ENCODE assay signal across 1 cellular context in genomic region chr4:76199664-76200211, GRCh38.
TF ChIP-seq lines count a peak whose summit lies in the region.

No MANE protein-coding gene starts in this region.

TF ChIP-seq in GM23338, 12 proteins besides CTCF, POLR2A, EP300 and RAD21 (continued from another document):
- TF ChIP-seq ZNF462 (CRISPR knock-in tag; IDR thresholded peaks at IDR 0.05) (no peak), ETS1 (IDR thresholded peaks at IDR 0.05) (no peak)
- TF ChIP-seq, protein P1, sequence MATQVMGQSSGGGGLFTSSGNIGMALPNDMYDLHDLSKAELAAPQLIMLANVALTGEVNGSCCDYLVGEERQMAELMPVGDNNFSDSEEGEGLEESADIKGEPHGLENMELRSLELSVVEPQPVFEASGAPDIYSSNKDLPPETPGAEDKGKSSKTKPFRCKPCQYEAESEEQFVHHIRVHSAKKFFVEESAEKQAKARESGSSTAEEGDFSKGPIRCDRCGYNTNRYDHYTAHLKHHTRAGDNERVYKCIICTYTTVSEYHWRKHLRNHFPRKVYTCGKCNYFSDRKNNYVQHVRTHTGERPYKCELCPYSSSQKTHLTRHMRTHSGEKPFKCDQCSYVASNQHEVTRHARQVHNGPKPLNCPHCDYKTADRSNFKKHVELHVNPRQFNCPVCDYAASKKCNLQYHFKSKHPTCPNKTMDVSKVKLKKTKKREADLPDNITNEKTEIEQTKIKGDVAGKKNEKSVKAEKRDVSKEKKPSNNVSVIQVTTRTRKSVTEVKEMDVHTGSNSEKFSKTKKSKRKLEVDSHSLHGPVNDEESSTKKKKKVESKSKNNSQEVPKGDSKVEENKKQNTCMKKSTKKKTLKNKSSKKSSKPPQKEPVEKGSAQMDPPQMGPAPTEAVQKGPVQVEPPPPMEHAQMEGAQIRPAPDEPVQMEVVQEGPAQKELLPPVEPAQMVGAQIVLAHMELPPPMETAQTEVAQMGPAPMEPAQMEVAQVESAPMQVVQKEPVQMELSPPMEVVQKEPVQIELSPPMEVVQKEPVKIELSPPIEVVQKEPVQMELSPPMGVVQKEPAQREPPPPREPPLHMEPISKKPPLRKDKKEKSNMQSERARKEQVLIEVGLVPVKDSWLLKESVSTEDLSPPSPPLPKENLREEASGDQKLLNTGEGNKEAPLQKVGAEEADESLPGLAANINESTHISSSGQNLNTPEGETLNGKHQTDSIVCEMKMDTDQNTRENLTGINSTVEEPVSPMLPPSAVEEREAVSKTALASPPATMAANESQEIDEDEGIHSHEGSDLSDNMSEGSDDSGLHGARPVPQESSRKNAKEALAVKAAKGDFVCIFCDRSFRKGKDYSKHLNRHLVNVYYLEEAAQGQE (IDR thresholded peaks at IDR 0.05; ENCODE audit: unreplicated experiment) = no peak
